16 cellular contexts compared by ENCODE assay signal in genomic region chr11:132439711-132440300, GRCh38.
"Had no signal": no experiment of that assay in that cellular context is flagged by ENCODE, and none has a peak within 500 bp of the region (broad histone marks: within the 10 kb centered on the region; RNA-seq: fewer than 3 reads in every experiment).

No MANE protein-coding gene starts in this region.

- H3K9me3 ChIP-seq: esophagus squamous epithelium, left ventricle myocardium inferior, lower lobe of right lung, pancreas, tibial artery, upper lobe of left lung, uterus had no signal

- DNase-seq: dermis blood vessel endothelial cell; esophagus squamous epithelium; foreskin fibroblast; kidney; left cardiac atrium; left ventricle myocardium inferior; lower lobe of right lung; natural killer cell; nucleus accumbens; pancreas; right cardiac atrium; stimulated activated CD4-positive, alpha-beta T cell treated with anti-CD3 and anti-CD28 coated beads, Interleukin-4, amount 100 ng/mL, for 24 hours; tibial artery; uterus had no signal

- H3K27me3 ChIP-seq: esophagus squamous epithelium, pancreas, tibial artery, upper lobe of left lung, uterus had no signal

- ATAC-seq: left cardiac atrium; natural killer cell; pancreas; right cardiac atrium; stimulated activated memory B cell treated with anti-CD40 and anti-IgM and Interleukin-4, amounts not matched to agents 10 μg/mL and 1 μg/mL and 100 μg/mL, for 72 hours had no signal

- H3K36me3 ChIP-seq: esophagus squamous epithelium, left ventricle myocardium inferior, lower lobe of right lung, pancreas, tibial artery, upper lobe of left lung, uterus had no signal

- H3K4me1 ChIP-seq: esophagus squamous epithelium, left ventricle myocardium inferior, lower lobe of right lung, pancreas, tibial artery, upper lobe of left lung, uterus had no signal

- H3K27ac ChIP-seq: esophagus squamous epithelium, left ventricle myocardium inferior, lower lobe of right lung, pancreas, tibial artery, upper lobe of left lung, uterus had no signal

- H3K4me3 ChIP-seq: esophagus squamous epithelium, left ventricle myocardium inferior, lower lobe of right lung, pancreas, tibial artery, upper lobe of left lung, uterus had no signal
